1 cellular context compared by ENCODE assay signal in the genomic region with DNA sequence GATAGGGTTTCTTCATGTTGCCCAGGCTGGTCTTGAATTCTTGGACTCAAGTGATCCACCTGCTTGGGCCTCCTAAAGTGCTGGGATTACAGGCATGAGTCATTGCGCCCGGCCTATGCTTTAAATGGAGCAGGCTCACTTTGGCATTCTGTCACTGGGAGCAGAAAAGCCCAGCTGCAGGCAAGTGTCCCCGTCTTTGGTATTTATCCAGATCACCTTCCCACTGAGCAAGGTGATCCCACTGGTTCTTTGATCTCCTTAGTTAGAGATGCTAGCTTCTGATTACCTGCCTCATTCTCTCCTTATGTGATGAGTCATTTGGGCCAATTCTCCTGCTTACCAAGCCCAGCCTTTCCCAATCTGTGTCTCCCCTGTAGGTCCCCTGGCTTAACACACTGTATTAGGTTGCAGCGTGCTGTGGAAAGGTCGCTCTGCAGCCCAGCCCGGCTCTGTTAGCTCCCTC.
A peak's percentile ranks its signal among the peaks of the same experiment; 100 is the strongest.
TF ChIP-seq lines count a peak whose summit lies in the region.

No MANE protein-coding gene starts in this region.

TF ChIP-seq in H1, 55 proteins besides CTCF, POLR2A, EP300 and RAD21 (continued from another document):
- TF ChIP-seq MAFK (IDR thresholded peaks at IDR 0.05; ENCODE audit: low read depth, low read length) (peak; percentile 25; the same call in 1 of the 2 replicates), PHF8 (conservative IDR thresholded peaks at IDR 0.05; ENCODE audit: low read depth, low read length) (no peak), RNF2 (IDR thresholded peaks at IDR 0.05; ENCODE audit: borderline replicate concordance, low read depth, low read length, missing control alignments, poor library complexity, severe bottlenecking) (no peak), KDM1A (IDR thresholded peaks at IDR 0.05; ENCODE audit: borderline replicate concordance, low read length) (no peak), YY1 (IDR thresholded peaks at IDR 0.05; ENCODE audit: low read depth, low read length) (no peak), SIN3A (conservative IDR thresholded peaks at IDR 0.05 in 1 of 2, IDR thresholded peaks at IDR 0.05 in 1 of 2; ENCODE audit: low read depth in 1 of 2, low read length in 2 of 2) (no peak), SP2 (IDR thresholded peaks at IDR 0.05; ENCODE audit: low read length) (no peak), SIRT6 (IDR thresholded peaks at IDR 0.05; ENCODE audit: low read length) (no peak), TBP (IDR thresholded peaks at IDR 0.05; ENCODE audit: low read depth, low read length) (no peak), HDAC2 (IDR thresholded peaks at IDR 0.05; ENCODE audit: borderline replicate concordance in 1 of 2, low read depth in 2 of 2, low read length in 2 of 2) (no peak), CTBP2 (IDR thresholded peaks at IDR 0.05; ENCODE audit: borderline replicate concordance, insufficient read depth, insufficient read length, low read length) (no peak), TCF12 (IDR thresholded peaks at IDR 0.05; ENCODE audit: low read depth, low read length) (0 out of 2 replicates have a peak, but pooled peaks have one; percentile 63), CREB1 (IDR thresholded peaks at IDR 0.05) (no peak), SAP30 (IDR thresholded peaks at IDR 0.05; ENCODE audit: insufficient read depth, insufficient replicate concordance, low read length) (no peak), SUZ12 (IDR thresholded peaks at IDR 0.05; ENCODE audit: low read length) (no peak), EZH2 (IDR thresholded peaks at IDR 0.05; ENCODE audit: low read depth, low read length, severe bottlenecking) (no peak), TAF1 (IDR thresholded peaks at IDR 0.05; ENCODE audit: low read depth, low read length) (no peak), POLR2AphosphoS5 (IDR thresholded peaks at IDR 0.05; ENCODE audit: low read depth, low read length) (peak; percentile 59), JUND (IDR thresholded peaks at IDR 0.05; ENCODE audit: low read length) (peak; percentile 85), SP1 (IDR thresholded peaks at IDR 0.05; ENCODE audit: low read depth, low read length) (no peak), SP4 (IDR thresholded peaks at IDR 0.05; ENCODE audit: low read length) (no peak), SRF (IDR thresholded peaks at IDR 0.05; ENCODE audit: low read depth, low read length) (no peak)
- TF ChIP-seq, protein P1, sequence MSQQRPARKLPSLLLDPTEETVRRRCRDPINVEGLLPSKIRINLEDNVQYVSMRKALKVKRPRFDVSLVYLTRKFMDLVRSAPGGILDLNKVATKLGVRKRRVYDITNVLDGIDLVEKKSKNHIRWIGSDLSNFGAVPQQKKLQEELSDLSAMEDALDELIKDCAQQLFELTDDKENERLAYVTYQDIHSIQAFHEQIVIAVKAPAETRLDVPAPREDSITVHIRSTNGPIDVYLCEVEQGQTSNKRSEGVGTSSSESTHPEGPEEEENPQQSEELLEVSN (IDR thresholded peaks at IDR 0.05) = no peak
